ENCODE assay signal across 15 cellular contexts in genomic region chr21:15820857-15821256, GRCh38.
A peak's percentile ranks its signal among the peaks of the same experiment; 100 is the strongest.
DNase-seq lines count a peak whose midpoint lies in the region; ATAC-seq, FAIRE-seq and TF ChIP-seq lines count a peak whose summit lies in the region.
"Had no signal": no experiment of that assay in that cellular context is flagged by ENCODE, and none has a peak within 500 bp of the region (broad histone marks: within the 10 kb centered on the region; RNA-seq: fewer than 3 reads in every experiment).

No MANE protein-coding gene starts in this region.

- no peak overlapping the region for H3K4me3 ChIP-seq in SK-N-MC

- no peaks in the 10 kb centered on the region for H3K27me3 Mint-ChIP-seq in type B pancreatic cell

- H3K9me3 ChIP-seq in SK-N-MC (ENCODE audit: low read depth, low read length): no peaks in the 10 kb centered on the region

- DNase-seq in EL: peak; percentile 45
- no peak for DNase-seq in SK-N-MC (ENCODE audit: low read depth, low spot score)
- DNase-seq in dermis blood vessel endothelial cell: peak; percentile 36
- no peak for DNase-seq in type B pancreatic cell (ENCODE audit: extremely low spot score, unreplicated experiment)
- DNase-seq in NCI-H446 treated with DMSO at 0.1 percent for 48 hours (lab: John Stamatoyannopoulos, UW): no peak
- no peak for DNase-seq in stimulated activated effector memory CD8-positive, alpha-beta T cell treated with anti-CD3 and anti-CD28 coated beads, Interleukin-12 subunit alpha, Interleukin-12 subunit beta, amount 100 ng/mL, for 72 hours (ENCODE audit: low spot score in 2 of 2)
- no peak for DNase-seq in AG08396 (ENCODE audit: low spot score)
- DNase-seq: ACHN, DMS 273 treated with DMSO at 0.1 percent for 48 hours, NCI-H1417, NCI-H2029 treated with DMSO at 0.1 percent for 48 hours, NCI-H526 treated with DMSO at 0.1 percent for 48 hours, OCI-M1 had no signal

- FAIRE-seq in islet of Langerhans (lab: Jason Lieb, UNC): peak; percentile 53
- FAIRE-seq: GM19239 had no signal

- peaks cover 5% of the 10 kb centered on the region for H3K9me3 Mint-ChIP-seq in type B pancreatic cell
- H3K9me3 Mint-ChIP-seq in stimulated activated effector memory CD8-positive, alpha-beta T cell treated with anti-CD3 and anti-CD28 coated beads, Interleukin-12 subunit alpha, Interleukin-12 subunit beta, amount 100 ng/mL, for 72 hours: peaks cover 4% of the 10 kb centered on the region

- peaks cover 33% of the 10 kb centered on the region for H3K36me3 Mint-ChIP-seq in type B pancreatic cell
- H3K36me3 Mint-ChIP-seq in stimulated activated effector memory CD8-positive, alpha-beta T cell treated with anti-CD3 and anti-CD28 coated beads, Interleukin-12 subunit alpha, Interleukin-12 subunit beta, amount 100 ng/mL, for 72 hours: no peaks in the 10 kb centered on the region

- TF ChIP-seq CTCF in type B pancreatic cell (conservative IDR thresholded peaks at IDR 0.05): no peak

- H3K27ac ChIP-seq in SK-N-MC: peak overlapping the region; percentile 32; the same call in 1 of the 2 replicates

- H3K9ac ChIP-seq in SK-N-MC (ENCODE audit: insufficient read length): no peak overlapping the region

- peaks cover 36% of the 10 kb centered on the region for H3K36me3 ChIP-seq in SK-N-MC (ENCODE audit: insufficient read depth, low read length)

- H3K27ac Mint-ChIP-seq in type B pancreatic cell: no peak overlapping the region
- H3K27ac Mint-ChIP-seq in stimulated activated effector memory CD8-positive, alpha-beta T cell treated with anti-CD3 and anti-CD28 coated beads, Interleukin-12 subunit alpha, Interleukin-12 subunit beta, amount 100 ng/mL, for 72 hours: no peak overlapping the region

- no peak overlapping the region for H3K4me3 Mint-ChIP-seq in type B pancreatic cell
- no peak overlapping the region for H3K4me3 Mint-ChIP-seq in stimulated activated effector memory CD8-positive, alpha-beta T cell treated with anti-CD3 and anti-CD28 coated beads, Interleukin-12 subunit alpha, Interleukin-12 subunit beta, amount 100 ng/mL, for 72 hours

- H3K4me1 Mint-ChIP-seq in type B pancreatic cell (ENCODE audit: unreplicated experiment): no peaks in the 10 kb centered on the region
- peaks cover 19% of the 10 kb centered on the region for H3K4me1 Mint-ChIP-seq in stimulated activated effector memory CD8-positive, alpha-beta T cell treated with anti-CD3 and anti-CD28 coated beads, Interleukin-12 subunit alpha, Interleukin-12 subunit beta, amount 100 ng/mL, for 72 hours

- ATAC-seq in stimulated activated effector memory CD8-positive, alpha-beta T cell treated with anti-CD3 and anti-CD28 coated beads, Interleukin-12 subunit alpha, Interleukin-12 subunit beta, amount 100 ng/mL, for 72 hours: no peak

Comparison
In these comparisons a context has a peak if more than half of its experiments do, and no peak if none do; other contexts are left out.
1. DNase-seq: peak in EL (single experiment) and dermis blood vessel endothelial cell (single experiment); none in SK-N-MC (single experiment), type B pancreatic cell (single experiment), NCI-H446 treated with DMSO at 0.1 percent for 48 hours (single experiment), stimulated activated effector memory CD8-positive, alpha-beta T cell treated with anti-CD3 and anti-CD28 coated beads, Interleukin-12 subunit alpha, Interleukin-12 subunit beta, amount 100 ng/mL, for 72 hours (0 of 2) and AG08396 (single experiment).